In genomic region chr14:22319526-22320352, GRCh38 we compare ENCODE assay signal across 8 cellular contexts.
DNase-seq lines count a peak whose midpoint lies in the region; TF ChIP-seq lines count a peak whose summit lies in the region.

No MANE protein-coding gene starts in this region.

- no peaks in the 10 kb centered on the region for H3K36me3 Mint-ChIP-seq in activated naive CD8-positive, alpha-beta T cell treated with anti-CD3 and anti-CD28 coated beads for 36 hours

- H3K27me3 Mint-ChIP-seq in activated naive CD8-positive, alpha-beta T cell treated with anti-CD3 and anti-CD28 coated beads for 36 hours, result no peaks in the 10 kb centered on the region

- peak overlapping the region; percentile 17 for H3K27ac Mint-ChIP-seq in activated naive CD8-positive, alpha-beta T cell treated with anti-CD3 and anti-CD28 coated beads for 36 hours

- H3K4me1 Mint-ChIP-seq in activated naive CD8-positive, alpha-beta T cell treated with anti-CD3 and anti-CD28 coated beads for 36 hours, result no peaks in the 10 kb centered on the region

- no peaks in the 10 kb centered on the region for H3K9me3 Mint-ChIP-seq in activated naive CD8-positive, alpha-beta T cell treated with anti-CD3 and anti-CD28 coated beads for 36 hours

- peak; percentile 42 for DNase-seq in D341Med (ENCODE audit: low spot score)
- peak; percentile 41 for DNase-seq in GM20000 (ENCODE audit: low spot score)
- peak; percentile 44 to 66 for DNase-seq in NCI-H446 (lab: John Stamatoyannopoulos, UW)
- no peak for DNase-seq in activated naive CD8-positive, alpha-beta T cell treated with anti-CD3 and anti-CD28 coated beads for 36 hours
- peak in 39 of 42 donors; percentile 18 to 91 (median 67) for DNase-seq in head of caudate nucleus
- peak; percentile 56 for DNase-seq in putamen (ENCODE audit: low spot score)
- DNase-seq in NCI-H1048 (lab: John Stamatoyannopoulos, UW), result no peak
- DNase-seq in stimulated activated CD4-positive, alpha-beta T cell treated with anti-CD3 and anti-CD28 coated beads, Interleukin-12 subunit alpha, Interleukin-12 subunit beta, amount 100 ng/mL, for 4 hours, result no peak

- peak overlapping the region; percentile 67 for H3K4me3 Mint-ChIP-seq in activated naive CD8-positive, alpha-beta T cell treated with anti-CD3 and anti-CD28 coated beads for 36 hours

- peak; percentile 59 for TF ChIP-seq CTCF in GM20000 (IDR thresholded peaks at IDR 0.05; ENCODE audit: extremely low read depth, missing control alignments)

- intact Hi-C loops in head of caudate nucleus (cut with DNase I), result loop anchor here (5.0 to 10.0 kb wide), 2 partner anchors 58 to 155 kb away; no protein-coding TSS in a partner anchor

Comparison
In these comparisons a context has a peak if more than half of its experiments do, and no peak if none do; other contexts are left out.
1. DNase-seq: peak in D341Med (single experiment), GM20000 (single experiment), NCI-H446 (2 of 2), head of caudate nucleus (39 of 42) and putamen (single experiment); none in activated naive CD8-positive, alpha-beta T cell treated with anti-CD3 and anti-CD28 coated beads for 36 hours (single experiment), NCI-H1048 (single experiment) and stimulated activated CD4-positive, alpha-beta T cell treated with anti-CD3 and anti-CD28 coated beads, Interleukin-12 subunit alpha, Interleukin-12 subunit beta, amount 100 ng/mL, for 4 hours (single experiment).